ENCODE assay signal across 32 cellular contexts in genomic region chr11:2564588-2565440, GRCh38.
DNase-seq lines count a peak whose midpoint lies in the region; ATAC-seq and TF ChIP-seq lines count a peak whose summit lies in the region.
"Had no signal": no experiment of that assay in that cellular context is flagged by ENCODE, and none has a peak within 500 bp of the region (broad histone marks: within the 10 kb centered on the region; RNA-seq: fewer than 3 reads in every experiment).

No MANE protein-coding gene starts in this region.

- H3K27me3 ChIP-seq in breast epithelium (no peaks in the 10 kb centered on the region), upper lobe of right lung (no peaks in the 10 kb centered on the region)
- H3K27me3 ChIP-seq: esophagus squamous epithelium, pancreas, right lobe of liver, uterus had no signal

- H3K9me3 Mint-ChIP-seq in MCF 10A (ENCODE audit: unreplicated experiment) (no peaks in the 10 kb centered on the region), glutamatergic neuron (ENCODE audit: unreplicated experiment) (peaks cover 3% of the 10 kb centered on the region)
- H3K9me3 Mint-ChIP-seq: activated T-helper 1 cell treated with anti-CD3 and anti-CD28 coated beads, Interleukin-12 subunit alpha, Interleukin-12 subunit beta, Interleukin-2, Interleukin-4 antibody, amounts not matched to agents 30 ng/mL and 10 ng/mL and 1 ng/mL, durations not matched to agents 14 hours and 24 hours and 36 hours; CD8-positive, alpha-beta T cell; naive B cell had no signal

- H3K4me1 ChIP-seq in breast epithelium (no peaks in the 10 kb centered on the region), mucosa of descending colon (ENCODE audit: low read depth) (peaks cover 4% of the 10 kb centered on the region), upper lobe of right lung (no peaks in the 10 kb centered on the region), OCI-LY7 (ENCODE audit: insufficient read depth, low read length, poor library complexity, severe bottlenecking) (no peaks in the 10 kb centered on the region)
- H3K4me1 ChIP-seq: esophagus squamous epithelium, pancreas, right lobe of liver, uterus had no signal

- no peaks in the 10 kb centered on the region for H3K27me3 Mint-ChIP-seq in MCF 10A (ENCODE audit: insufficient read depth, unreplicated experiment)
- H3K27me3 Mint-ChIP-seq in glutamatergic neuron (ENCODE audit: unreplicated experiment): peaks cover 2% of the 10 kb centered on the region
- H3K27me3 Mint-ChIP-seq: naive B cell had no signal

- TF ChIP-seq CTCF in MCF 10A (IDR thresholded peaks at IDR 0.05; ENCODE audit: unreplicated experiment): no peak
- TF ChIP-seq CTCF in breast epithelium (IDR thresholded peaks at IDR 0.05): no peak
- TF ChIP-seq CTCF in glutamatergic neuron (IDR thresholded peaks at IDR 0.05; ENCODE audit: partially characterized antibody, unreplicated experiment): no peak
- no peak for TF ChIP-seq CTCF in mucosa of descending colon (IDR thresholded peaks at IDR 0.05)
- TF ChIP-seq CTCF in upper lobe of right lung (IDR thresholded peaks at IDR 0.05): no peak
- no peak for TF ChIP-seq CTCF in OCI-LY7 (conservative IDR thresholded peaks at IDR 0.05; ENCODE audit: low read length)

- peak overlapping the region; percentile 37 for H3K27ac Mint-ChIP-seq in MCF 10A (ENCODE audit: low read depth, unreplicated experiment)
- H3K27ac Mint-ChIP-seq in glutamatergic neuron (ENCODE audit: unreplicated experiment): no peak overlapping the region
- H3K27ac Mint-ChIP-seq: activated T-helper 1 cell treated with anti-CD3 and anti-CD28 coated beads, Interleukin-12 subunit alpha, Interleukin-12 subunit beta, Interleukin-2, Interleukin-4 antibody, amounts not matched to agents 30 ng/mL and 10 ng/mL and 1 ng/mL, durations not matched to agents 14 hours and 24 hours and 36 hours; CD8-positive, alpha-beta T cell; naive B cell had no signal

- H3K4me2 ChIP-seq in OCI-LY7 (ENCODE audit: low read length): no peak overlapping the region

- BruUV-seq in MCF 10A (replicated peaks; lab: Mats Ljungman, UMichigan) (no TSS peak), OCI-LY7 (replicated peaks; lab: Mats Ljungman, UMichigan) (no TSS peak)

- H3K4me3 ChIP-seq in breast epithelium (no peak overlapping the region), mucosa of descending colon (no peak overlapping the region), upper lobe of right lung (no peak overlapping the region), OCI-LY7 (ENCODE audit: low read depth, low read length, poor library complexity, severe bottlenecking) (no peak overlapping the region)
- H3K4me3 ChIP-seq: esophagus squamous epithelium, GM12878, GM23248, pancreas, right lobe of liver, uterus had no signal

- H3K4me1 Mint-ChIP-seq in MCF 10A (ENCODE audit: insufficient read depth, unreplicated experiment) (no peaks in the 10 kb centered on the region), glutamatergic neuron (ENCODE audit: low read depth, unreplicated experiment) (peaks cover 4% of the 10 kb centered on the region)

- H3K79me2 ChIP-seq in OCI-LY7 (ENCODE audit: insufficient read depth, low read depth, low read length): no peaks in the 10 kb centered on the region

- H3K36me3 ChIP-seq in breast epithelium (no peaks in the 10 kb centered on the region), mucosa of descending colon (ENCODE audit: low read depth) (no peaks in the 10 kb centered on the region), upper lobe of right lung (no peaks in the 10 kb centered on the region), OCI-LY7 (ENCODE audit: insufficient read depth, low read length) (no peaks in the 10 kb centered on the region)
- H3K36me3 ChIP-seq: esophagus squamous epithelium, pancreas, right lobe of liver, uterus had no signal

- DNase-seq in MCF 10A (ENCODE audit: unreplicated experiment) (no peak), breast epithelium (ENCODE audit: low spot score in 2 of 2) (no peak), glutamatergic neuron (peak; percentile 9), mucosa of descending colon (peak in 2 of 3 donors; percentile 9 to 17), upper lobe of right lung (no peak), OCI-LY7 (ENCODE audit: low spot score) (no peak)
- DNase-seq: 8988T; activated CD4-positive, alpha-beta T cell treated with anti-CD3 and anti-CD28 coated beads, Interleukin-2, amount 50 U/mL, for 4 hours; caudate nucleus; CD8-positive, alpha-beta T cell; dermis blood vessel endothelial cell; DMS 273 treated with DMSO at 0.1 percent for 48 hours; EL; esophagus squamous epithelium; foreskin melanocyte; GM23248; naive B cell; NCI-H1048; NCI-H187; NCI-H2171 treated with DMSO at 0.1 percent for 48 hours; NCI-H524; stimulated activated naive CD4-positive, alpha-beta T cell treated with Interleukin-2 at 50 U/mL for 16 hours; uterus had no signal

- H3K9me3 ChIP-seq in breast epithelium (no peaks in the 10 kb centered on the region), mucosa of descending colon (no peaks in the 10 kb centered on the region), upper lobe of right lung (no peaks in the 10 kb centered on the region), OCI-LY7 (ENCODE audit: low read length) (no peaks in the 10 kb centered on the region)
- H3K9me3 ChIP-seq: esophagus squamous epithelium, pancreas, right lobe of liver, uterus had no signal

- no peak for ATAC-seq in mucosa of descending colon
- peak; percentile 17 for ATAC-seq in upper lobe of right lung
- ATAC-seq in GM18502 (IDR thresholded peaks at IDR 0.05; ENCODE audit: poor library complexity, unreplicated experiment): no peak
- no peak for ATAC-seq in HG03571 (IDR thresholded peaks at IDR 0.05; ENCODE audit: unreplicated experiment)
- ATAC-seq: CD8-positive, alpha-beta T cell; GM12878; left lobe of liver; Panc1; pancreas had no signal

- no peak overlapping the region for H3K27ac ChIP-seq in breast epithelium
- no peak overlapping the region for H3K27ac ChIP-seq in upper lobe of right lung
- no peak overlapping the region for H3K27ac ChIP-seq in OCI-LY7 (ENCODE audit: low read depth, low read length, poor library complexity, severe bottlenecking)
- H3K27ac ChIP-seq: esophagus squamous epithelium, GM23248, HL-60, right lobe of liver, uterus had no signal

- H3K36me3 Mint-ChIP-seq in MCF 10A (ENCODE audit: insufficient read depth, unreplicated experiment) (no peaks in the 10 kb centered on the region), glutamatergic neuron (ENCODE audit: unreplicated experiment) (no peaks in the 10 kb centered on the region)
- H3K36me3 Mint-ChIP-seq: naive B cell had no signal

- TF ChIP-seq POLR2A in breast epithelium (IDR thresholded peaks at IDR 0.05): no peak

- no peaks in the 10 kb centered on the region for H4K20me1 ChIP-seq in OCI-LY7 (ENCODE audit: insufficient read depth, low read length)

- no peaks in the 10 kb centered on the region for H3K9me2 ChIP-seq in OCI-LY7 (ENCODE audit: insufficient read depth, low read length)

- POLR2A ChIA-PET in MCF 10A (lab: Yijun Ruan, JAX) (no interaction called here), OCI-LY7 (lab: Charles Lee) (no interaction called here)

- CTCF ChIA-PET in MCF 10A (lab: Yijun Ruan, JAX) (interaction anchor here (0.9 kb wide), 1 partner anchor 421 kb away, joined by 3 read pairs; no protein-coding TSS in a partner anchor), OCI-LY7 (lab: Charles Lee; ENCODE audit: unreplicated experiment) (no interaction called here)

- no peak overlapping the region for H3K4me3 Mint-ChIP-seq in MCF 10A (ENCODE audit: unreplicated experiment)
- H3K4me3 Mint-ChIP-seq in glutamatergic neuron (ENCODE audit: unreplicated experiment): no peak overlapping the region
- H3K4me3 Mint-ChIP-seq: activated T-helper 1 cell treated with anti-CD3 and anti-CD28 coated beads, Interleukin-12 subunit alpha, Interleukin-12 subunit beta, Interleukin-2, Interleukin-4 antibody, amounts not matched to agents 30 ng/mL and 10 ng/mL and 1 ng/mL, durations not matched to agents 14 hours and 24 hours and 36 hours; CD8-positive, alpha-beta T cell; naive B cell had no signal

- intact Hi-C loops in MCF 10A (cut with micrococcal nuclease): no loop called here
- intact Hi-C loops in breast epithelium (cut with DNase I; ENCODE audit: low total_unique reads): no loop called here
- intact Hi-C loops in mucosa of descending colon (cut with DNase I, micrococcal nuclease): no loop called here
- intact Hi-C loops in upper lobe of right lung (cut with DNase I): no loop called here
- intact Hi-C loops in OCI-LY7 (cut with micrococcal nuclease; ENCODE audit: unreplicated experiment): no loop called here

- no peak overlapping the region for H2AFZ ChIP-seq in OCI-LY7 (ENCODE audit: low read length)
- H2AFZ ChIP-seq: GM23248 had no signal

Comparison
In these comparisons a context has a peak if more than half of its experiments do, and no peak if none do; other contexts are left out.
1. DNase-seq: peak in glutamatergic neuron (single experiment) and mucosa of descending colon (2 of 3); none in MCF 10A (single experiment), breast epithelium (0 of 2), upper lobe of right lung (single experiment) and OCI-LY7 (single experiment).